Comparison of ENCODE assay signal across 17 cellular contexts in genomic region chr1:21296509-21297354, GRCh38. TPM values are rescaled to one million over a fixed set of nuclear protein-coding genes. Genes with fewer than 3 reads are reported as not detected.
DNase-seq lines count a peak whose midpoint lies in the region; ATAC-seq, FAIRE-seq and TF ChIP-seq lines count a peak whose summit lies in the region.
"Had no signal": no experiment of that assay in that cellular context is flagged by ENCODE, and none has a peak within 500 bp of the region (broad histone marks: within the 10 kb centered on the region; RNA-seq: fewer than 3 reads in every experiment).

No MANE protein-coding gene starts in this region.

- H3K4me1 ChIP-seq in keratinocyte (ENCODE audit: control insufficient read depth, extremely low read depth, insufficient read depth, low read length): peaks cover 30% of the 10 kb centered on the region
- peaks cover 6 to 65% (median 45%) of the 10 kb centered on the region in 5 donors for H3K4me1 ChIP-seq in subcutaneous abdominal adipose tissue (ENCODE audit: control insufficient read depth in 5 of 5, insufficient read depth in 5 of 5, low read length in 5 of 5)
- H3K4me1 ChIP-seq in BE2C: no peaks in the 10 kb centered on the region

- H3K27me3 ChIP-seq in keratinocyte (ENCODE audit: control insufficient read depth, extremely low read depth, insufficient read depth, low read length) (no peaks in the 10 kb centered on the region), subcutaneous abdominal adipose tissue (ENCODE audit: control insufficient read depth in 5 of 5, insufficient read depth in 4 of 5, low read length in 5 of 5) (no peaks in the 10 kb centered on the region), BE2C (no peaks in the 10 kb centered on the region)

- no peak for DNase-seq in activated T-cell treated with anti-CD3 and anti-CD28 coated beads, Interleukin-2, amount 50 U/mL, for 72 hours
- DNase-seq in activated T-cell treated with anti-CD3 and anti-CD28 coated beads for 4 hours (no peak), activated B cell treated with CpG ODN at 0.5 μM for 24 hours (no peak), keratinocyte (ENCODE audit: low read depth, low spot score) (no peak), cerebellum (ENCODE audit: low spot score) (no peak), BE2C (no peak)
- DNase-seq: activated CD4-positive, CD25-positive, alpha-beta regulatory T cell; DMS79; foreskin fibroblast; H9; NCI-H1417 treated with DMSO at 0.1 percent for 48 hours; NCI-H524 treated with DMSO at 0.1 percent for 48 hours; SIG-M5 had no signal

- H3K4me3 Mint-ChIP-seq in activated T-cell treated with anti-CD3 and anti-CD28 coated beads, Interleukin-2, amount 50 U/mL, for 72 hours: peak overlapping the region; percentile 10 to 57
- peak overlapping the region; percentile 32 for H3K4me3 Mint-ChIP-seq in activated B cell treated with CpG ODN at 0.5 μM for 24 hours
- H3K4me3 Mint-ChIP-seq: H9, nephron had no signal

- H3K79me2 ChIP-seq in keratinocyte (ENCODE audit: control insufficient read depth, insufficient read depth, low read length): no peaks in the 10 kb centered on the region

- H3K4me1 Mint-ChIP-seq in activated T-cell treated with anti-CD3 and anti-CD28 coated beads, Interleukin-2, amount 50 U/mL, for 72 hours (ENCODE audit: low read depth): peaks cover 89% of the 10 kb centered on the region
- peaks cover 90% of the 10 kb centered on the region for H3K4me1 Mint-ChIP-seq in activated B cell treated with CpG ODN at 0.5 μM for 24 hours

- H3K9me3 Mint-ChIP-seq in activated T-cell treated with anti-CD3 and anti-CD28 coated beads, Interleukin-2, amount 50 U/mL, for 72 hours: no peaks in the 10 kb centered on the region
- no peaks in the 10 kb centered on the region for H3K9me3 Mint-ChIP-seq in activated B cell treated with CpG ODN at 0.5 μM for 24 hours
- H3K9me3 Mint-ChIP-seq: H9, nephron had no signal

- POLR2A ChIA-PET in activated B cell treated with CpG ODN at 0.5 μM for 24 hours (lab: Charles Lee): interaction anchor here (0.6 to 11.0 kb wide), 6 partner anchors 28 to 69 kb away, joined by 3 to 313 read pairs (median 45); no protein-coding TSS in a partner anchor

- H3K36me3 ChIP-seq in keratinocyte (ENCODE audit: control insufficient read depth in 2 of 2, extremely low read depth in 1 of 2, insufficient read depth in 2 of 2, low read length in 2 of 2): no peaks in the 10 kb centered on the region
- no peaks in the 10 kb centered on the region for H3K36me3 ChIP-seq in subcutaneous abdominal adipose tissue (ENCODE audit: control insufficient read depth in 5 of 5, insufficient read depth in 5 of 5, low read length in 5 of 5)
- H3K36me3 ChIP-seq in BE2C: no peaks in the 10 kb centered on the region

- no peak overlapping the region for H3K4me3 ChIP-seq in keratinocyte (ENCODE audit: control insufficient read depth in 2 of 3, extremely low read depth in 1 of 3, insufficient read depth in 2 of 3, low read depth in 1 of 3, low read length in 3 of 3)
- H3K4me3 ChIP-seq in subcutaneous abdominal adipose tissue (ENCODE audit: low read depth in 1 of 5, low read length in 5 of 5): no peak overlapping the region
- H3K4me3 ChIP-seq in BE2C (ENCODE audit: low read depth, low read length): no peak overlapping the region

- ATAC-seq in activated T-cell treated with anti-CD3 and anti-CD28 coated beads, Interleukin-2, amount 50 U/mL, for 72 hours (replicated peaks in 1 of 2): no peak
- no peak for ATAC-seq in activated B cell treated with CpG ODN at 0.5 μM for 24 hours (ENCODE audit: low read depth)
- no peak for ATAC-seq in HG02973 (IDR thresholded peaks at IDR 0.05; ENCODE audit: unreplicated experiment)

- no peak overlapping the region for H3K9ac ChIP-seq in keratinocyte (ENCODE audit: control insufficient read depth, extremely low read depth, insufficient read depth, low read length)
- H3K9ac ChIP-seq in subcutaneous abdominal adipose tissue (ENCODE audit: low read length in 5 of 5): no peak overlapping the region

- H3K27ac Mint-ChIP-seq in activated T-cell treated with anti-CD3 and anti-CD28 coated beads, Interleukin-2, amount 50 U/mL, for 72 hours: peak overlapping the region; percentile 95
- H3K27ac Mint-ChIP-seq in activated B cell treated with CpG ODN at 0.5 μM for 24 hours: peak overlapping the region; percentile 98
- H3K27ac Mint-ChIP-seq: nephron had no signal

- no peak overlapping the region for H3K27ac ChIP-seq in keratinocyte (ENCODE audit: control insufficient read depth, insufficient read depth, low read length)
- peak overlapping the region; percentile 76 for H3K27ac ChIP-seq in subcutaneous abdominal adipose tissue (ENCODE audit: low read depth, low read length)

- no peak overlapping the region for H3K4me2 ChIP-seq in keratinocyte (ENCODE audit: control insufficient read depth, extremely low read depth, insufficient read depth, low read depth, low read length)

- no peaks in the 10 kb centered on the region for H4K20me1 ChIP-seq in keratinocyte (ENCODE audit: control insufficient read depth, extremely low read depth, insufficient read depth, low read length)

- peaks cover 4 to 7% of the 10 kb centered on the region in 2 donors for H3K36me3 Mint-ChIP-seq in activated T-cell treated with anti-CD3 and anti-CD28 coated beads, Interleukin-2, amount 50 U/mL, for 72 hours (ENCODE audit: insufficient read depth in 2 of 2)
- peaks cover 30% of the 10 kb centered on the region for H3K36me3 Mint-ChIP-seq in activated B cell treated with CpG ODN at 0.5 μM for 24 hours (ENCODE audit: low read depth)

- H3K27me3 Mint-ChIP-seq in activated T-cell treated with anti-CD3 and anti-CD28 coated beads, Interleukin-2, amount 50 U/mL, for 72 hours (ENCODE audit: low read depth): no peaks in the 10 kb centered on the region
- no peaks in the 10 kb centered on the region for H3K27me3 Mint-ChIP-seq in activated B cell treated with CpG ODN at 0.5 μM for 24 hours

- no peaks in the 10 kb centered on the region for H3K9me3 ChIP-seq in keratinocyte (ENCODE audit: control insufficient read depth, low read depth, low read length)
- no peaks in the 10 kb centered on the region for H3K9me3 ChIP-seq in subcutaneous abdominal adipose tissue (ENCODE audit: control insufficient read depth in 5 of 5, low read length in 5 of 5)
- no peaks in the 10 kb centered on the region for H3K9me3 ChIP-seq in BE2C

- dilution Hi-C loops in keratinocyte (cut with MboI; ENCODE audit: extremely low pct_ligation_motif_present, low sequenced_read_pairs): no loop called here

- intact Hi-C loops in activated B cell treated with CpG ODN at 0.5 μM for 24 hours (cut with micrococcal nuclease): no loop called here

- CTCF ChIA-PET in activated B cell treated with CpG ODN at 0.5 μM for 24 hours (lab: Charles Lee): interaction anchor here (4.1 kb wide), 1 partner anchor 26 kb away, joined by 31 read pairs; no protein-coding TSS in a partner anchor

- peak; percentile 20 for FAIRE-seq in keratinocyte (lab: Jason Lieb, UNC)
- FAIRE-seq: GM12892 had no signal

- H3K9me1 ChIP-seq in keratinocyte (ENCODE audit: control insufficient read depth, extremely low read depth, insufficient read depth, low read length): peaks cover 4% of the 10 kb centered on the region

- H2AFZ ChIP-seq in keratinocyte (ENCODE audit: control insufficient read depth, low read length): no peak overlapping the region

- TF ChIP-seq CTCF in activated B cell treated with CpG ODN at 0.5 μM for 24 hours (IDR thresholded peaks at IDR 0.05) (no peak), keratinocyte (optimal IDR thresholded peaks at IDR 0.05 in 1 of 3, IDR thresholded peaks at IDR 0.05 in 1 of 3, conservative IDR thresholded peaks at IDR 0.05 in 1 of 3; ENCODE audit: extremely low read depth in 1 of 3, insufficient read depth in 2 of 3, low read length in 3 of 3) (no peak), BE2C (IDR thresholded peaks at IDR 0.05; ENCODE audit: low read depth, low read length) (no peak)

RNA-seq across cellular contexts. Expression of gene ECE1, which starts 6.5 kb away (rescaled TPM):
- 100 to 1,000 TPM; 159 to 193 TPM for total RNA-seq in activated T-cell treated with anti-CD3 and anti-CD28 coated beads, Interleukin-2, amount 50 U/mL, for 72 hours
- 208 and 209 TPM in 2 replicates for total RNA-seq in activated B cell treated with CpG ODN at 0.5 μM for 24 hours
- polyA plus RNA-seq in keratinocyte: 30.9 to 59.1 TPM (median 55.5 TPM) in 3 replicates
- 25.1 TPM for polyA plus RNA-seq in keratinocyte (2011; ENCODE audit: low read depth)
- 27.2 and 30.0 TPM in 2 replicates for polyA plus RNA-seq in keratinocyte (2011; cell fraction: cytosol; rRNA removed)
- polyA plus RNA-seq in keratinocyte (2011; cell fraction: nucleus; rRNA removed): 101 and 110 TPM in 2 replicates
- polyA plus RNA-seq in keratinocyte (2012; ENCODE audit: low replicate concordance): 28.3 and 58.7 TPM in 2 replicates
- polyA minus RNA-seq in keratinocyte: 30.9 to 124 TPM (median 45.5 TPM) in 3 replicates
- polyA minus RNA-seq in keratinocyte (2011; cell fraction: cytosol; rRNA and poly(A)+ RNA removed): 38.0 TPM
- 86.6 and 113 TPM in 2 replicates for polyA minus RNA-seq in keratinocyte (2011; cell fraction: nucleus; rRNA and poly(A)+ RNA removed)
- 12.6 TPM for total RNA-seq in cerebellum
- polyA plus RNA-seq in BE2C (2012; ENCODE audit: insufficient read depth, insufficient read length, low read depth): 52.5 TPM

Comparison
In these comparisons a context has a peak if more than half of its experiments do, and no peak if none do; other contexts are left out.
1. RNA of gene ECE1, which starts 6.5 kb away (total RNA-seq): 208 to 209 TPM in activated B cell treated with CpG ODN at 0.5 μM for 24 hours and 159 to 193 TPM in activated T-cell treated with anti-CD3 and anti-CD28 coated beads, Interleukin-2, amount 50 U/mL, for 72 hours; 12.6 TPM in cerebellum (single experiment); every median in the first group is over 10 times any median in the second.